In the genomic region with DNA sequence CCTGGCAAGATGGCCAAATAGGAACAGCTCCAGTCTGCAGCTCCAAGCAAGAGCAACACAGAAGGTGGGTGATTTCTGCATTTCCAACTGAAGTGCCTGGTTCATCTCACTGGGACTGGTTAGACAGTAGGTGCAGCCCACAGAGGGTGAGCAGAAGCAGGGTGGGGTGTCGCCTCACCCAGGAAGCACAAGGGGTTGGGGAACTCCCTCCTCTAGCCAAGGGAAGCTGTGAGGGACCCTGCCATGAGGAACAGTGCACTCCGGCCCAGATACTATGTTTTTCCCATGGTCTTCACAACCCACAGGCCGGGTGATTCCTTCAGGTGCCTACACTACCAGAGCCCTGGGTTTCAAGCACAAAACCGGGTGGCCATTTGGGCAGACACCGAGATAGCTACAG, we compare ENCODE assay signal across 7 cellular contexts. TPM values are rescaled to one million over a fixed set of nuclear protein-coding genes. Genes with fewer than 3 reads are reported as not detected.
"Had no signal": no experiment of that assay in that cellular context is flagged by ENCODE, and none has a peak within 500 bp of the region (broad histone marks: within the 10 kb centered on the region; RNA-seq: fewer than 3 reads in every experiment).

No MANE protein-coding gene starts in this region.

RNA-seq across cellular contexts. Expression of a gene that starts 56.4 kb away (rescaled TPM):
- total RNA-seq: GM23248, H4, H7, HepG2, HFFc6, HT1080 had no signal
- polyA plus RNA-seq: GM23248, HepG2, IgD-negative memory B cell had no signal
